In the genomic region with DNA sequence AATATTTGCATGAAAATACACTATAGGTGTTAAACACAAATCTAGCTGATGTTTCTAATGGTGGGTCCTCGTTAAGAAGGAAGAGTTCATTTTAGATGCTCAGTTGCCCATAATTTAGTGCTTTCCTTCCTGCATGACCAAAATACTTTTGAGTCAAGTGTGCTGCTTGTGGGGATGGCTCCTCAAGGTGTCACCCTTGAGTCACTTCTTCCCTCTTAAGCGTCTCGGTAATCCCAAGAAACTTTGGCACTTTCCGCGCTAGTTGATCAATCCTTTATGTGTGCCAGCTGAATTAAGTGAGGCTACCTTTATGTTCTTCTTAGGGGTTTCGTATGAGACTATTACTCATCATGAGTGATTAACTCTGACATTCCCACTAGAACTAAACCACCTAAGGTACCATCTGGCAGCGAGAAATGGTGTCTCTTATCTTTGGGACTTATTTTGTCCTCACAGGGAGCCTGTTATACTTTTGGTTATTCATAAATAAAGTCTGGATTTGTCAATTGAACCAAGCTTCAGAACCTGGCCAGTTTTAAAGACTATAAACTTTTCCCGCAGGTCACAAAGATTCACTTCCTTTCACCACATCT, we compare ENCODE assay signal across 8 cellular contexts.
DNase-seq lines count a peak whose midpoint lies in the region; ATAC-seq and TF ChIP-seq lines count a peak whose summit lies in the region.

No MANE protein-coding gene starts in this region.

- TF ChIP-seq CTCF in GM20000 (IDR thresholded peaks at IDR 0.05; ENCODE audit: extremely low read depth, missing control alignments) = peak; percentile 61
- TF ChIP-seq CTCF in OCI-LY3 (IDR thresholded peaks at IDR 0.05; ENCODE audit: low read depth, low read length) = peak; percentile 97

- no peaks in the 10 kb centered on the region; the same call in 1 of the 2 replicates for H3K9me3 ChIP-seq in OCI-LY3 (ENCODE audit: insufficient read depth, low read length)

- no peaks in the 10 kb centered on the region for H3K79me2 ChIP-seq in OCI-LY3 (ENCODE audit: low read length)

- H3K27ac ChIP-seq in OCI-LY3 (ENCODE audit: low read length) = no peak overlapping the region
- no peak overlapping the region for H3K27ac ChIP-seq in caudate nucleus (ENCODE audit: low read depth, low read length)

- H3K9ac ChIP-seq in OCI-LY3 (ENCODE audit: low read length) = peak overlapping the region; percentile 41

- ATAC-seq in GM21367 (IDR thresholded peaks at IDR 0.05; ENCODE audit: unreplicated experiment) (no peak), HG02970 (IDR thresholded peaks at IDR 0.05; ENCODE audit: low FRiP score, unreplicated experiment) (no peak)

- peaks cover 14% of the 10 kb centered on the region for H3K4me1 ChIP-seq in OCI-LY3 (ENCODE audit: low read length)

- peak; percentile 9 for DNase-seq in COR-L47 (lab: John Stamatoyannopoulos, UW)
- DNase-seq in GM20000 (ENCODE audit: low spot score) = peak; percentile 61
- peak in 47 of 61 donors; percentile 0 to 76 (median 23) for DNase-seq in caudate nucleus (lab: John Stamatoyannopoulos, UW)
- peak; percentile 38 for DNase-seq in kidney glomerular epithelial cell (lab: John Stamatoyannopoulos, UW)
- peak; percentile 2 for DNase-seq in stimulated activated CD8-positive, alpha-beta memory T cell treated with anti-CD3 and anti-CD28 coated beads, Interleukin-4, amount 100 ng/mL, for 24 hours (ENCODE audit: low read depth)

- no peaks in the 10 kb centered on the region for H3K36me3 ChIP-seq in OCI-LY3 (replicated peaks; ENCODE audit: low read depth, low read length)

- H3K4me2 ChIP-seq in OCI-LY3 (ENCODE audit: low read length) = peak overlapping the region; percentile 90

- peaks cover 22% of the 10 kb centered on the region for H3K27me3 ChIP-seq in OCI-LY3 (ENCODE audit: low read depth, low read length)

- no peaks in the 10 kb centered on the region for H4K20me1 ChIP-seq in OCI-LY3 (ENCODE audit: insufficient read depth, low read length)

- peak overlapping the region; percentile 74 for H3K4me3 ChIP-seq in OCI-LY3 (ENCODE audit: low read length)

- peak overlapping the region; percentile 95 for H2AFZ ChIP-seq in OCI-LY3 (ENCODE audit: low read depth, low read length)

Comparison
In these comparisons a context has a peak if more than half of its experiments do, and no peak if none do; other contexts are left out.
1. DNase-seq: peak in every context shown above with its lines; median percentile 61 in GM20000; 38 in kidney glomerular epithelial cell; 23 in caudate nucleus; 9 in COR-L47; 2 in stimulated activated CD8-positive, alpha-beta memory T cell treated with anti-CD3 and anti-CD28 coated beads, Interleukin-4, amount 100 ng/mL, for 24 hours.